Comparison of ENCODE assay signal across 28 cellular contexts in the genomic region with DNA sequence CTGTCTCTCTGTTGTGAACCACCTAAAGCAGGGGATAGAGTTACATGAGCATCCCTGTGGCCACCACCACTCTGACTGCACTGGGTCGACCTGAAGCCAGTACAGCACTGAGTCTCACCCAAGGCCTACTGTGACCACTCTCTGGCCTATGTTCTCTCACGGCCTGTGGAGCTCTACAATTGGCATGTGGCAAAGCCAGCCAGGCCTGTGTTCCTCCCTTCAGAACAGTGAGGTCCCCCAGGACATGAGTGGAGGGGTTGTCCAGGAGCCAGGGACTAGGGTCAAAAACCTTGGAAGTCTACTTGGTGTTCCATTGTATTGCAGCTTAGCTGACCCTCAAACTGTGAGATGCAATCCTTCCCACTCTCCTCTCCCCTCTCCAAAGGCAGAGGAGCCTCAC.
"Had no signal": no experiment of that assay in that cellular context is flagged by ENCODE, and none has a peak within 500 bp of the region (broad histone marks: within the 10 kb centered on the region; RNA-seq: fewer than 3 reads in every experiment).

No MANE protein-coding gene starts in this region.

- DNase-seq: stimulated activated CD4-positive, alpha-beta T cell treated with anti-CD3 and anti-CD28 coated beads, Interleukin-2, amount 100 ng/mL, for 24 hours; stimulated activated CD4-positive, alpha-beta T cell treated with anti-CD3 and anti-CD28 coated beads, Interleukin-2, amount 100 ng/mL, for 48 hours; stimulated activated CD4-positive, alpha-beta T cell treated with anti-CD3 and anti-CD28 coated beads, Interleukin-4, amount 100 ng/mL, for 1 hour; stimulated activated CD4-positive, alpha-beta T cell treated with anti-CD3 and anti-CD28 coated beads, Interleukin-4, amount 100 ng/mL, for 24 hours; stimulated activated CD4-positive, alpha-beta T cell treated with anti-CD3 and anti-CD28 coated beads, Interleukin-4, amount 100 ng/mL, for 4 hours; stimulated activated CD8-positive, alpha-beta memory T cell treated with anti-CD3 and anti-CD28 coated beads, Interleukin-4, amount 100 ng/mL, for 48 hours; stimulated activated naive B cell treated with anti-CD40 and anti-IgM and Interleukin-4, amounts not matched to agents 10 μg/mL and 1 μg/mL and 100 μg/mL, for 72 hours; stimulated activated naive CD4-positive, alpha-beta T cell; stimulated activated naive CD4-positive, alpha-beta T cell treated with Interleukin-2 at 50 U/mL for 16 hours; stimulated activated naive CD8-positive, alpha-beta T cell treated with anti-CD3 and anti-CD28 coated beads, Interleukin-15, amount 100 ng/mL, for 72 hours; stimulated activated naive CD8-positive, alpha-beta T cell treated with anti-CD3 and anti-CD28 coated beads, Interleukin-15, Interleukin-2, amounts not matched to agents 100 U/mL and 50 U/mL, for 24 hours; stomach; substantia nigra; testis; thyroid gland; tibial artery; transverse colon; upper lobe of left lung; upper lobe of right lung; uterus had no signal

- FAIRE-seq: urothelium cell line had no signal

- H3K36me3 Mint-ChIP-seq: stimulated activated memory B cell treated with anti-CD40 and anti-IgM and Interleukin-4, amounts not matched to agents 10 μg/mL and 1 μg/mL and 100 μg/mL, for 72 hours; stimulated activated naive B cell treated with anti-CD40 and anti-IgM and Interleukin-4, amounts not matched to agents 10 μg/mL and 1 μg/mL and 100 μg/mL, for 72 hours; type B pancreatic cell had no signal

- H3K9me3 ChIP-seq: suprapubic skin, testis, thyroid gland, transverse colon, upper lobe of left lung, vagina had no signal

- H3K4me3 Mint-ChIP-seq: stimulated activated memory B cell treated with anti-CD40 and anti-IgM and Interleukin-4, amounts not matched to agents 10 μg/mL and 1 μg/mL and 100 μg/mL, for 72 hours; stimulated activated naive B cell treated with anti-CD40 and anti-IgM and Interleukin-4, amounts not matched to agents 10 μg/mL and 1 μg/mL and 100 μg/mL, for 72 hours; stimulated activated naive CD8-positive, alpha-beta T cell treated with anti-CD3 and anti-CD28 coated beads, Interleukin-15, amount 100 ng/mL, for 72 hours; stimulated activated naive CD8-positive, alpha-beta T cell treated with anti-CD3 and anti-CD28 coated beads, Interleukin-15, Interleukin-2, amounts not matched to agents 100 ng/mL and 50 ng/mL, for 24 hours; type B pancreatic cell had no signal

- H3K27ac Mint-ChIP-seq: stimulated activated memory B cell treated with anti-CD40 and anti-IgM and Interleukin-4, amounts not matched to agents 10 μg/mL and 1 μg/mL and 100 μg/mL, for 72 hours; stimulated activated naive B cell treated with anti-CD40 and anti-IgM and Interleukin-4, amounts not matched to agents 10 μg/mL and 1 μg/mL and 100 μg/mL, for 72 hours; stimulated activated naive CD8-positive, alpha-beta T cell treated with anti-CD3 and anti-CD28 coated beads, Interleukin-15, amount 100 ng/mL, for 72 hours; stimulated activated naive CD8-positive, alpha-beta T cell treated with anti-CD3 and anti-CD28 coated beads, Interleukin-15, Interleukin-2, amounts not matched to agents 100 ng/mL and 50 ng/mL, for 24 hours; type B pancreatic cell had no signal

- H3K36me3 ChIP-seq: stomach, suprapubic skin, thoracic aorta, thyroid gland, tibial artery, tibial nerve, transverse colon, upper lobe of left lung, upper lobe of right lung, uterus, vagina had no signal

- H3K4me3 ChIP-seq: stomach, suprapubic skin, testis, thoracic aorta, thyroid gland, tibial artery, tibial nerve, transverse colon, upper lobe of left lung, upper lobe of right lung, uterus, vagina had no signal

- H3K27me3 ChIP-seq: stomach, testis, thyroid gland, tibial artery, tibial nerve, transverse colon, upper lobe of left lung, upper lobe of right lung, uterus, vagina had no signal

- H3K4me1 Mint-ChIP-seq: stimulated activated memory B cell treated with anti-CD40 and anti-IgM and Interleukin-4, amounts not matched to agents 10 μg/mL and 1 μg/mL and 100 μg/mL, for 72 hours; stimulated activated naive B cell treated with anti-CD40 and anti-IgM and Interleukin-4, amounts not matched to agents 10 μg/mL and 1 μg/mL and 100 μg/mL, for 72 hours; stimulated activated naive CD8-positive, alpha-beta T cell treated with anti-CD3 and anti-CD28 coated beads, Interleukin-15, amount 100 ng/mL, for 72 hours had no signal

- H3K4me1 ChIP-seq: stomach, suprapubic skin, testis, thyroid gland, tibial artery, tibial nerve, transverse colon, upper lobe of left lung, upper lobe of right lung, uterus, vagina had no signal

- H3K27me3 Mint-ChIP-seq: stimulated activated memory B cell treated with anti-CD40 and anti-IgM and Interleukin-4, amounts not matched to agents 10 μg/mL and 1 μg/mL and 100 μg/mL, for 72 hours; type B pancreatic cell had no signal

- H3K27ac ChIP-seq: stomach, suprapubic skin, testis, thoracic aorta, thyroid gland, tibial artery, tibial nerve, transverse colon, upper lobe of left lung, upper lobe of right lung, uterus, vagina had no signal

- ATAC-seq: stimulated activated memory B cell treated with anti-CD40 and anti-IgM and Interleukin-4, amounts not matched to agents 10 μg/mL and 1 μg/mL and 100 μg/mL, for 72 hours; stimulated activated naive B cell treated with anti-CD40 and anti-IgM and Interleukin-4, amounts not matched to agents 10 μg/mL and 1 μg/mL and 100 μg/mL, for 72 hours; stimulated activated naive CD8-positive, alpha-beta T cell treated with anti-CD3 and anti-CD28 coated beads, Interleukin-15, amount 100 ng/mL, for 72 hours; stimulated activated naive CD8-positive, alpha-beta T cell treated with anti-CD3 and anti-CD28 coated beads, Interleukin-15, Interleukin-2, amounts not matched to agents 100 U/mL and 50 U/mL, for 24 hours; upper lobe of right lung had no signal
